28 cellular contexts compared by ENCODE assay signal in the genomic region with DNA sequence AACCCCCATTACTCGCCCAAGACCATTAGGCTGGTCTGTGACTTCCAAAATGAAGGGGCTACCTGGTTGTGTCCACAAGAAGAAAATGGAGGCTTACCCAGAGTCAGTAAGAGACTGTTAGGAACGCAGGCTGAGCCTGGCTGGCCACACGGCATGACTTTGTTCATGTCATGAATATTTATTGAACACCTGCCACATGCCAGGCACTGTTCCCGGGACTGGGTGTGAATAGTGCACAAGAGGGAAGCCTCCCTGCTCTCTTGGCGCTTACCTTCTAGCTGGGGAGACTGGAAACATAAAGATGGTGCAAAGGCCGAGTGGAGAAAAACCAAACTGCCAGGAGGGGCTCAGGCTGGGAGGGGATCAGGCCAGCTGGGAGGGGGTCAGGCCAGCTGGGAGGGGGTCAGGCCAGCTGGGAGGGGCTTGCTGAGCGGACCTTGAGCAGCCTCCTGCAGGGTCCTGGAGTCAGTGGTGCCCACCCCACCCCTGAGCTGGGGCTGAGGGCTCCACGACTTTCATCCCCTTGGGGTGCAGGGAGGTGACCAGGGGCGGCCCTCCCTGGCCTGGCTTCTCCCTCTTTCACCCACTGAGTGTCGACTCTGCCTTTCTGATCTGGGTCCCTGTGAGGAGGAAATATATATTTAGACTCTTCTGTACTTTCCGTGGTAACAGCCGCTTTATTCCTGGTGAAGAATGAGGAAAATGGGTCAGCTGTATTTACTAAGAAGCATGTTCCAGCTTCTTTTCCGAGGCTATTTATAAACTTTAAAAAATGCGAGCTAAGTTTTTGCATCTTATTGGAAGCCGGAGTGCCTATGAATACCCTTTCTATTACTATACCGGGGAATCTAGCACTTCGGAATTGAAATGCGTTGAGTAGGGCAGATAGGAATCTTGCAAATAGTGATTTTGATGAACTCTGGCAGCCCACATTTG.
DNase-seq lines count a peak whose midpoint lies in the region; ATAC-seq and TF ChIP-seq lines count a peak whose summit lies in the region.
"Had no signal": no experiment of that assay in that cellular context is flagged by ENCODE, and none has a peak within 500 bp of the region (broad histone marks: within the 10 kb centered on the region; RNA-seq: fewer than 3 reads in every experiment).

No MANE protein-coding gene starts in this region.

- no peaks in the 10 kb centered on the region for H3K36me3 ChIP-seq in cardiac muscle cell
- H3K36me3 ChIP-seq in neural progenitor cell, result no peaks in the 10 kb centered on the region
- H3K36me3 ChIP-seq: gastrocnemius medialis, SJSA1, upper lobe of right lung had no signal

- H3K36me3 Mint-ChIP-seq in neural progenitor cell, result peaks cover 5% of the 10 kb centered on the region
- no peaks in the 10 kb centered on the region for H3K36me3 Mint-ChIP-seq in activated CD4-positive, alpha-beta memory T cell treated with anti-CD3 and anti-CD28 coated beads, Interleukin-2, amount 10 ng/mL, durations not matched to agents 7 days and 5 days (ENCODE audit: low read depth)
- H3K36me3 Mint-ChIP-seq: activated naive CD4-positive, alpha-beta T cell treated with anti-CD3 and anti-CD28 coated beads, Interleukin-2, amount 10 ng/mL, durations not matched to agents 7 days and 5 days had no signal

- H3K27ac ChIP-seq in cardiac muscle cell, result peak overlapping the region; percentile 66
- peak overlapping the region; percentile 72 for H3K27ac ChIP-seq in cingulate gyrus (ENCODE audit: low read depth, low read length)
- no peak overlapping the region for H3K27ac ChIP-seq in neural progenitor cell
- H3K27ac ChIP-seq: gastrocnemius medialis, SJSA1, upper lobe of right lung had no signal

- H3K9me3 ChIP-seq in cardiac muscle cell (ENCODE audit: low read depth) (no peaks in the 10 kb centered on the region), neural progenitor cell (ENCODE audit: low read depth) (no peaks in the 10 kb centered on the region)
- H3K9me3 ChIP-seq: gastrocnemius medialis, SJSA1, upper lobe of right lung had no signal

- POLR2A ChIA-PET in activated CD4-positive, alpha-beta memory T cell treated with anti-CD3 and anti-CD28 coated beads, Interleukin-2, amount 10 ng/mL, durations not matched to agents 7 days and 5 days (lab: Charles Lee), result no interaction called here

- CTCF ChIA-PET in activated CD4-positive, alpha-beta memory T cell treated with anti-CD3 and anti-CD28 coated beads, Interleukin-2, amount 10 ng/mL, durations not matched to agents 7 days and 5 days (lab: Charles Lee), result no interaction called here

- no peak overlapping the region for H3K4me3 ChIP-seq in cardiac muscle cell
- no peak overlapping the region for H3K4me3 ChIP-seq in neural progenitor cell
- H3K4me3 ChIP-seq: gastrocnemius medialis, SJSA1, upper lobe of right lung had no signal

- H3K4me3 Mint-ChIP-seq in neural progenitor cell, result peak overlapping the region; percentile 30
- no peak overlapping the region for H3K4me3 Mint-ChIP-seq in activated CD4-positive, alpha-beta memory T cell treated with anti-CD3 and anti-CD28 coated beads, Interleukin-2, amount 10 ng/mL, durations not matched to agents 7 days and 5 days
- H3K4me3 Mint-ChIP-seq: activated CD4-positive, alpha-beta T cell treated with anti-CD3 and anti-CD28 coated beads, Interleukin-2, amount 10 ng/mL, durations not matched to agents 7 days and 5 days; activated naive CD4-positive, alpha-beta T cell treated with anti-CD3 and anti-CD28 coated beads, Interleukin-2, amount 10 ng/mL, durations not matched to agents 7 days and 5 days; naive thymus-derived CD4-positive, alpha-beta T cell had no signal

- H3K27me3 Mint-ChIP-seq in neural progenitor cell (ENCODE audit: insufficient read depth, low read depth), result peaks cover 22% of the 10 kb centered on the region
- peaks cover 1% of the 10 kb centered on the region for H3K27me3 Mint-ChIP-seq in activated CD4-positive, alpha-beta memory T cell treated with anti-CD3 and anti-CD28 coated beads, Interleukin-2, amount 10 ng/mL, durations not matched to agents 7 days and 5 days
- H3K27me3 Mint-ChIP-seq: activated CD4-positive, alpha-beta T cell treated with anti-CD3 and anti-CD28 coated beads, Interleukin-2, amount 10 ng/mL, durations not matched to agents 7 days and 5 days had no signal

- peaks cover 33% of the 10 kb centered on the region for H3K4me1 Mint-ChIP-seq in neural progenitor cell
- H3K4me1 Mint-ChIP-seq in activated CD4-positive, alpha-beta memory T cell treated with anti-CD3 and anti-CD28 coated beads, Interleukin-2, amount 10 ng/mL, durations not matched to agents 7 days and 5 days, result peaks cover under 1% of the 10 kb centered on the region
- H3K4me1 Mint-ChIP-seq: activated naive CD4-positive, alpha-beta T cell treated with anti-CD3 and anti-CD28 coated beads, Interleukin-2, amount 10 ng/mL, durations not matched to agents 7 days and 5 days; naive thymus-derived CD4-positive, alpha-beta T cell had no signal

- ATAC-seq in Right ventricle myocardium superior (ENCODE audit: poor library complexity) (no peak), HG02938 (IDR thresholded peaks at IDR 0.05; ENCODE audit: unreplicated experiment) (no peak), HG03139 (IDR thresholded peaks at IDR 0.05; ENCODE audit: unreplicated experiment) (no peak)
- ATAC-seq: gastrocnemius medialis; HepG2; left colon; naive thymus-derived CD4-positive, alpha-beta T cell; upper lobe of right lung had no signal

- H3K9ac ChIP-seq in neural progenitor cell, result no peak overlapping the region

- H3K79me2 ChIP-seq in neural progenitor cell (ENCODE audit: low read depth), result no peaks in the 10 kb centered on the region

- TF ChIP-seq CTCF in cardiac muscle cell (IDR thresholded peaks at IDR 0.05; ENCODE audit: low read depth, low read length) (no peak), neural progenitor cell (IDR thresholded peaks at IDR 0.05) (no peak)

- peaks cover 21% of the 10 kb centered on the region for H3K9me3 Mint-ChIP-seq in neural progenitor cell
- no peaks in the 10 kb centered on the region for H3K9me3 Mint-ChIP-seq in activated CD4-positive, alpha-beta memory T cell treated with anti-CD3 and anti-CD28 coated beads, Interleukin-2, amount 10 ng/mL, durations not matched to agents 7 days and 5 days
- H3K9me3 Mint-ChIP-seq: activated CD4-positive, alpha-beta T cell treated with anti-CD3 and anti-CD28 coated beads, Interleukin-2, amount 10 ng/mL, durations not matched to agents 7 days and 5 days; activated naive CD4-positive, alpha-beta T cell treated with anti-CD3 and anti-CD28 coated beads, Interleukin-2, amount 10 ng/mL, durations not matched to agents 7 days and 5 days had no signal

- H3K4me1 ChIP-seq in cardiac muscle cell (ENCODE audit: low read depth) (peaks cover 19% of the 10 kb centered on the region), neural progenitor cell (peaks cover 5% of the 10 kb centered on the region)
- H3K4me1 ChIP-seq: SJSA1, upper lobe of right lung had no signal

- no peak for DNase-seq in cardiac muscle cell (ENCODE audit: low read depth in 1 of 2, low spot score in 1 of 2)
- no peak for DNase-seq in Right ventricle myocardium superior
- no peak for DNase-seq in neural progenitor cell (ENCODE audit: low spot score)
- no peak for DNase-seq in HUDEP-2 (lab: John Stamatoyannopoulos, UW; ENCODE audit: unreplicated experiment in 76 of 76)
- DNase-seq in activated CD4-positive, alpha-beta memory T cell treated with anti-CD3 and anti-CD28 coated beads, Interleukin-2, amount 10 ng/mL, durations not matched to agents 7 days and 5 days, result no peak
- DNase-seq: activated CD4-positive, alpha-beta T cell treated with anti-CD3 and anti-CD28 coated beads, Interleukin-2, amount 10 ng/mL, durations not matched to agents 7 days and 5 days; activated CD8-positive, alpha-beta memory T cell treated with anti-CD3 and anti-CD28 coated beads, Interleukin-2, amount 50 U/mL, for 4 hours; activated naive CD4-positive, alpha-beta T cell treated with anti-CD3 and anti-CD28 coated beads, Interleukin-2, amount 10 ng/mL, durations not matched to agents 7 days and 5 days; COR-L47; dermis blood vessel endothelial cell; gastrocnemius medialis; GOT3; hippocampal formation; left colon; mesenchymal stem cell; MV-4-11; naive thymus-derived CD4-positive, alpha-beta T cell; NCI-H1694; NCI-H2171; NCI-H774; small intestine; stimulated activated CD4-positive, alpha-beta T cell treated with anti-CD3 and anti-CD28 coated beads, Interleukin-2, amount 100 ng/mL, for 24 hours; upper lobe of right lung had no signal

- no peaks in the 10 kb centered on the region for H4K20me1 ChIP-seq in neural progenitor cell (ENCODE audit: low read depth)

- H3K27me3 ChIP-seq in cardiac muscle cell (no peaks in the 10 kb centered on the region), neural progenitor cell (no peaks in the 10 kb centered on the region)
- H3K27me3 ChIP-seq: gastrocnemius medialis, upper lobe of right lung had no signal

- no peak overlapping the region for H2AFZ ChIP-seq in neural progenitor cell (replicated peaks)

- no peak overlapping the region for H3K4me2 ChIP-seq in neural progenitor cell

- peaks cover 4% of the 10 kb centered on the region for H3F3A ChIP-seq in neural progenitor cell (ENCODE audit: low read depth)

- peak overlapping the region; percentile 74 for H3K27ac Mint-ChIP-seq in neural progenitor cell
- no peak overlapping the region for H3K27ac Mint-ChIP-seq in activated CD4-positive, alpha-beta memory T cell treated with anti-CD3 and anti-CD28 coated beads, Interleukin-2, amount 10 ng/mL, durations not matched to agents 7 days and 5 days
- H3K27ac Mint-ChIP-seq: activated CD4-positive, alpha-beta T cell treated with anti-CD3 and anti-CD28 coated beads, Interleukin-2, amount 10 ng/mL, durations not matched to agents 7 days and 5 days; activated naive CD4-positive, alpha-beta T cell treated with anti-CD3 and anti-CD28 coated beads, Interleukin-2, amount 10 ng/mL, durations not matched to agents 7 days and 5 days; naive thymus-derived CD4-positive, alpha-beta T cell had no signal

- intact Hi-C loops in Right ventricle myocardium superior (cut with DNase I), result no loop called here
